Comparison of ENCODE assay signal across 22 cellular contexts in genomic region chr7:22722596-22722995, GRCh38. TPM values are rescaled to one million over a fixed set of nuclear protein-coding genes. Genes with fewer than 3 reads are reported as not detected.
A peak's percentile ranks its signal among the peaks of the same experiment; 100 is the strongest.
DNase-seq lines count a peak whose midpoint lies in the region; ATAC-seq and TF ChIP-seq lines count a peak whose summit lies in the region.
"Had no signal": no experiment of that assay in that cellular context is flagged by ENCODE, and none has a peak within 500 bp of the region (broad histone marks: within the 10 kb centered on the region; RNA-seq: fewer than 3 reads in every experiment).

No MANE protein-coding gene starts in this region.

- H3K4me1 ChIP-seq in heart right ventricle (peaks cover 4 to 85% (median 51%) of the 10 kb centered on the region in 9 donors), mesendoderm (ENCODE audit: control insufficient read depth, low read depth, low read length) (peaks cover 14% of the 10 kb centered on the region), thyroid gland (peaks cover 28 to 38% of the 10 kb centered on the region in 2 donors), vagina (peaks cover 10% of the 10 kb centered on the region)

- H3K9me3 ChIP-seq in heart right ventricle = no peaks in the 10 kb centered on the region
- H3K9me3 ChIP-seq in thyroid gland = no peaks in the 10 kb centered on the region
- no peaks in the 10 kb centered on the region for H3K9me3 ChIP-seq in vagina
- H3K9me3 ChIP-seq: ovary had no signal

- H3K18ac ChIP-seq in mesendoderm (ENCODE audit: low read length) = peak overlapping the region; percentile 75

- no peak overlapping the region for H3K4me2 ChIP-seq in mesendoderm (ENCODE audit: low read length)
- H3K4me2 ChIP-seq: hepatocyte had no signal

- no peak overlapping the region for H3K23ac ChIP-seq in mesendoderm (ENCODE audit: low read length)

- DNase-seq in heart right ventricle (no peak), cardiac septum (ENCODE audit: low spot score) (no peak), caudate nucleus (lab: John Stamatoyannopoulos, UW) (no peak), mesendoderm (no peak), thyroid gland (no peak), vagina (ENCODE audit: extremely low spot score in 2 of 2) (no peak), sciatic nerve (ENCODE audit: low spot score) (no peak), SKM-1 (lab: John Stamatoyannopoulos, UW; ENCODE audit: unreplicated experiment) (no peak)
- DNase-seq: activated CD4-positive, alpha-beta memory T cell treated with anti-CD3 and anti-CD28 coated beads, Interleukin-2, amount 10 ng/mL, durations not matched to agents 7 days and 5 days; activated T-cell treated with anti-CD3 and anti-CD28 coated beads, Interleukin-2, amount 50 U/mL, for 24 hours; CD8-positive, alpha-beta T cell; DMS79; effector CD8-positive, alpha-beta T cell; H7; islet precursor cell; NCI-H1417 treated with DMSO at 0.1 percent for 48 hours; NCI-H2171 treated with DMSO at 0.1 percent for 48 hours; NCI-H82; SW 1271 had no signal

- no peak overlapping the region for H2BK15ac ChIP-seq in mesendoderm (replicated peaks; ENCODE audit: low read depth)

- H2AK5ac ChIP-seq in mesendoderm (ENCODE audit: low read length) = no peak overlapping the region

- no peak overlapping the region for H2BK5ac ChIP-seq in mesendoderm (ENCODE audit: low read length)

- H2BK120ac ChIP-seq in mesendoderm (ENCODE audit: low read depth, low read length) = no peak overlapping the region

- ATAC-seq in heart right ventricle = no peak
- ATAC-seq in sciatic nerve = no peak
- ATAC-seq: activated naive CD4-positive, alpha-beta T cell treated with anti-CD3 and anti-CD28 coated beads, Interleukin-2, amount 50 U/mL, for 72 hours; CD8-positive, alpha-beta T cell had no signal

- no peak overlapping the region for H4K5ac ChIP-seq in mesendoderm (ENCODE audit: low read length)

- no peaks in the 10 kb centered on the region for H3K79me2 ChIP-seq in mesendoderm (ENCODE audit: control insufficient read depth, insufficient read depth, low read length)
- H3K79me2 ChIP-seq: hepatocyte had no signal

- H3K27me3 ChIP-seq in heart right ventricle (no peaks in the 10 kb centered on the region), mesendoderm (ENCODE audit: insufficient read depth, low read length, poor library complexity) (no peaks in the 10 kb centered on the region), thyroid gland (no peaks in the 10 kb centered on the region), vagina (no peaks in the 10 kb centered on the region)
- H3K27me3 ChIP-seq: hepatocyte, ovary had no signal

- peak overlapping the region; percentile 11 for H3K56ac ChIP-seq in mesendoderm (ENCODE audit: low read length)

- no peak overlapping the region for H3K9ac ChIP-seq in mesendoderm (ENCODE audit: low read length)

- H3K79me1 ChIP-seq in mesendoderm (ENCODE audit: low read length) = no peaks in the 10 kb centered on the region

- TF ChIP-seq CTCF in heart right ventricle (IDR thresholded peaks at IDR 0.05) (no peak), thyroid gland (IDR thresholded peaks at IDR 0.05) (no peak), vagina (IDR thresholded peaks at IDR 0.05) (no peak)

- H3K4me3 ChIP-seq in heart right ventricle (no peak overlapping the region), mesendoderm (ENCODE audit: low read length) (no peak overlapping the region), thyroid gland (replicated peaks in 1 of 3) (no peak overlapping the region), vagina (no peak overlapping the region)
- H3K4me3 ChIP-seq: hepatocyte, ovary had no signal

- no peak overlapping the region for H3K4ac ChIP-seq in mesendoderm (ENCODE audit: low read depth, low read length)

- no peak overlapping the region for H4K8ac ChIP-seq in mesendoderm (ENCODE audit: low read depth, low read length)

- WGBS in heart right ventricle, 2 donors = 81 to 87% methylated on average over 6 of the region's 6 CpGs
- no CpG with 5 or more reads among the region's 6 CpGs for WGBS in mesendoderm (ENCODE audit: extremely low coverage, insufficient coverage, low lambda C conversion rate)
- WGBS in thyroid gland, 2 donors = 74 to 85% methylated on average over 6 of the region's 6 CpGs

- TF ChIP-seq POLR2A in thyroid gland (IDR thresholded peaks at IDR 0.05) = no peak
- no peak for TF ChIP-seq POLR2A in vagina (IDR thresholded peaks at IDR 0.05)

- no peaks in the 10 kb centered on the region for H3K36me3 ChIP-seq in heart right ventricle
- no peaks in the 10 kb centered on the region for H3K36me3 ChIP-seq in mesendoderm (ENCODE audit: control insufficient read depth, insufficient read depth, low read length)
- H3K36me3 ChIP-seq in thyroid gland = no peaks in the 10 kb centered on the region
- H3K36me3 ChIP-seq in vagina = no peaks in the 10 kb centered on the region
- H3K36me3 ChIP-seq: ovary had no signal

- H3K27ac ChIP-seq in heart right ventricle = peak overlapping the region in 8 of 10 donors; percentile 40 to 88 (median 66)
- H3K27ac ChIP-seq in caudate nucleus (ENCODE audit: low read depth, low read length) = peak overlapping the region; percentile 37
- H3K27ac ChIP-seq in mesendoderm (ENCODE audit: low read depth, low read length) = no peak overlapping the region
- peak overlapping the region; percentile 13 to 66 (median 58) for H3K27ac ChIP-seq in thyroid gland
- no peak overlapping the region for H3K27ac ChIP-seq in vagina
- H3K27ac ChIP-seq: ovary had no signal

- intact Hi-C loops in heart right ventricle (cut with DNase I) = loop anchor here in 2 of 10 donors (10.0 kb wide), 2 partner anchors 68 to 342 kb away; no protein-coding TSS in a partner anchor
- intact Hi-C loops in cardiac septum (cut with DNase I) = loop anchor here (10.0 kb wide), 1 partner anchor 132 kb away; no protein-coding TSS in a partner anchor
- intact Hi-C loops in thyroid gland (cut with DNase I) = no loop called here
- intact Hi-C loops in vagina (cut with DNase I) = no loop called here
- intact Hi-C loops in sciatic nerve (cut with DNase I) = loop anchor here (10.0 kb wide), 1 partner anchor 168 kb away; no protein-coding TSS in a partner anchor

RNA-seq across cellular contexts. Expression of gene IL6, which starts 4.4 kb away (rescaled TPM):
- total RNA-seq in heart right ventricle = 10 to 100 TPM in 2 of 10 donors, 1 to 10 TPM in 7, under 1 TPM in 1; 0.44 to 15.5 (median 3.3) TPM
- 1 to 10 TPM; 1.1 to 4.0 TPM for polyA plus RNA-seq in heart right ventricle
- 5.8 TPM for total RNA-seq in cardiac septum
- polyA plus RNA-seq in mesendoderm (2013, experiment 1 of 2) = 4.6 TPM
- 4.6 TPM for polyA plus RNA-seq in mesendoderm (2013, experiment 2 of 2)
- 10 to 100 TPM in 1 of 4 donors, 1 to 10 TPM in 2, under 1 TPM in 1; 0.78 to 10.9 (median 3.7) TPM for total RNA-seq in thyroid gland
- total RNA-seq in vagina = 12.0 TPM
- 28.1 TPM for total RNA-seq in sciatic nerve
- total RNA-seq: activated naive CD4-positive, alpha-beta T cell treated with anti-CD3 and anti-CD28 coated beads, Interleukin-2, amount 50 U/mL, for 72 hours had no signal

Comparison
In these comparisons a context has a peak if more than half of its experiments do, and no peak if none do; other contexts are left out.
1. H3K27ac ChIP-seq: peak in heart right ventricle (8 of 10), caudate nucleus (single experiment) and thyroid gland (3 of 3); none in mesendoderm (single experiment) and vagina (single experiment).
2. intact Hi-C loops: an anchor here in cardiac septum (10.0 kb wide) and sciatic nerve (10.0 kb wide); none called in thyroid gland and vagina.